1 cellular context compared by ENCODE assay signal in the genomic region with DNA sequence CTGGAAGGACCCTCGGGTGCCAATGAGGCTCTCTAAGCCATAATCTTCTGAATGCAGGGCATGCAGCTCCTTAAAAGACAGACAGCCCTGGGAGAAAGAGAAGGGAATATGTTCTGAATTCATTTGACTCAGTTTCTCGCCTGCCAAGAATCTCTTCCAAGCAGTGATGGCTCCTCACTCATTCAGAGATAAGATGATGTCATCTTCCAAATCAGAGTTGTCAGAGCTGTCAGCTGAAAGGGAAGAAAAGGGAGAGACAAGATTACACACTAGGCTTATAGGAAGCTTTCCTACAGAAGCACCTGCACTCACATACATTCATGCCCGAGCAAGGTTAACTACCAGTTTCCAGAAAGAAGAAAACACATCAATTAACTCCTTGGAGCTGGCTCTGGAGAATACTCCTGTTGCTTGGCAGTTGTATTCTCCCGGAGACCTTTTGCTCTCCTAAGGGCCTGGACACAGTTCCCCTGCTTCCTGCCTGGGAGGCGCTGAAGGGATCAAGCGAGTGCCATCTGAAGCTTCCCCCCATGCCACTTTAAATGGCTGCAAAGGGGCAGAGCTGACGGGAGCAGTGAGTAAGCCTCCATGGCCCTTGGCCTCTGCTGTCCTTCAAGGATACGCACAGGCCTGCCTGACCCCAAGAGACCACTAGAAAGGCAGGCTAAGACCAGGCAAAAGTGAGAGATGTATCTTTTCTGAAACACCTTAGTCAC.
TF ChIP-seq lines count a peak whose summit lies in the region.

No MANE protein-coding gene starts in this region.

TF ChIP-seq in GM23338, 12 proteins besides CTCF, POLR2A, EP300 and RAD21 (continued from another document):
- TF ChIP-seq, protein P1, sequence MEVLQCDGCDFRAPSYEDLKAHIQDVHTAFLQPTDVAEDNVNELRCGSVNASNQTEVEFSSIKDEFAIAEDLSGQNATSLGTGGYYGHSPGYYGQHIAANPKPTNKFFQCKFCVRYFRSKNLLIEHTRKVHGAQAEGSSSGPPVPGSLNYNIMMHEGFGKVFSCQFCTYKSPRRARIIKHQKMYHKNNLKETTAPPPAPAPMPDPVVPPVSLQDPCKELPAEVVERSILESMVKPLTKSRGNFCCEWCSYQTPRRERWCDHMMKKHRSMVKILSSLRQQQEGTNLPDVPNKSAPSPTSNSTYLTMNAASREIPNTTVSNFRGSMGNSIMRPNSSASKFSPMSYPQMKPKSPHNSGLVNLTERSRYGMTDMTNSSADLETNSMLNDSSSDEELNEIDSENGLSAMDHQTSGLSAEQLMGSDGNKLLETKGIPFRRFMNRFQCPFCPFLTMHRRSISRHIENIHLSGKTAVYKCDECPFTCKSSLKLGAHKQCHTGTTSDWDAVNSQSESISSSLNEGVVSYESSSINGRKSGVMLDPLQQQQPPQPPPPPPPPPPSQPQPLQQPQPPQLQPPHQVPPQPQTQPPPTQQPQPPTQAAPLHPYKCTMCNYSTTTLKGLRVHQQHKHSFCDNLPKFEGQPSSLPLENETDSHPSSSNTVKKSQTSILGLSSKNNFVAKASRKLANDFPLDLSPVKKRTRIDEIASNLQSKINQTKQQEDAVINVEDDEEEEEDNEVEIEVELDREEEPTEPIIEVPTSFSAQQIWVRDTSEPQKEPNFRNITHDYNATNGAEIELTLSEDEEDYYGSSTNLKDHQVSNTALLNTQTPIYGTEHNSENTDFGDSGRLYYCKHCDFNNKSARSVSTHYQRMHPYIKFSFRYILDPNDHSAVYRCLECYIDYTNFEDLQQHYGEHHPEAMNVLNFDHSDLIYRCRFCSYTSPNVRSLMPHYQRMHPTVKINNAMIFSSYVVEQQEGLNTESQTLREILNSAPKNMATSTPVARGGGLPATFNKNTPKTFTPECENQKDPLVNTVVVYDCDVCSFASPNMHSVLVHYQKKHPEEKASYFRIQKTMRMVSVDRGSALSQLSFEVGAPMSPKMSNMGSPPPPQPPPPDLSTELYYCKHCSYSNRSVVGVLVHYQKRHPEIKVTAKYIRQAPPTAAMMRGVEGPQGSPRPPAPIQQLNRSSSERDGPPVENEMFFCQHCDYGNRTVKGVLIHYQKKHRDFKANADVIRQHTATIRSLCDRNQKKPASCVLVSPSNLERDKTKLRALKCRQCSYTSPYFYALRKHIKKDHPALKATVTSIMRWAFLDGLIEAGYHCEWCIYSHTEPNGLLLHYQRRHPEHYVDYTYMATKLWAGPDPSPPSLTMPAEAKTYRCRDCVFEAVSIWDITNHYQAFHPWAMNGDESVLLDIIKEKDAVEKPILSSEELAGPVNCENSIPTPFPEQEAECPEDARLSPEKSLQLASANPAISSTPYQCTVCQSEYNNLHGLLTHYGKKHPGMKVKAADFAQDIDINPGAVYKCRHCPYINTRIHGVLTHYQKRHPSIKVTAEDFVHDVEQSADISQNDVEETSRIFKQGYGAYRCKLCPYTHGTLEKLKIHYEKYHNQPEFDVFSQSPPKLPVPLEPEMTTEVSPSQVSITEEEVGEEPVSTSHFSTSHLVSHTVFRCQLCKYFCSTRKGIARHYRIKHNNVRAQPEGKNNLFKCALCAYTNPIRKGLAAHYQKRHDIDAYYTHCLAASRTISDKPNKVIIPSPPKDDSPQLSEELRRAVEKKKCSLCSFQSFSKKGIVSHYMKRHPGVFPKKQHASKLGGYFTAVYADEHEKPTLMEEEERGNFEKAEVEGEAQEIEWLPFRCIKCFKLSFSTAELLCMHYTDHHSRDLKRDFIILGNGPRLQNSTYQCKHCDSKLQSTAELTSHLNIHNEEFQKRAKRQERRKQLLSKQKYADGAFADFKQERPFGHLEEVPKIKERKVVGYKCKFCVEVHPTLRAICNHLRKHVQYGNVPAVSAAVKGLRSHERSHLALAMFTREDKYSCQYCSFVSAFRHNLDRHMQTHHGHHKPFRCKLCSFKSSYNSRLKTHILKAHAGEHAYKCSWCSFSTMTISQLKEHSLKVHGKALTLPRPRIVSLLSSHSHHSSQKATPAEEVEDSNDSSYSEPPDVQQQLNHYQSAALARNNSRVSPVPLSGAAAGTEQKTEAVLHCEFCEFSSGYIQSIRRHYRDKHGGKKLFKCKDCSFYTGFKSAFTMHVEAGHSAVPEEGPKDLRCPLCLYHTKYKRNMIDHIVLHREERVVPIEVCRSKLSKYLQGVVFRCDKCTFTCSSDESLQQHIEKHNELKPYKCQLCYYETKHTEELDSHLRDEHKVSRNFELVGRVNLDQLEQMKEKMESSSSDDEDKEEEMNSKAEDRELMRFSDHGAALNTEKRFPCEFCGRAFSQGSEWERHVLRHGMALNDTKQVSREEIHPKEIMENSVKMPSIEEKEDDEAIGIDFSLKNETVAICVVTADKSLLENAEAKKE (CRISPR knock-in tag; IDR thresholded peaks at IDR 0.05), result no peak
- TF ChIP-seq, protein P2, sequence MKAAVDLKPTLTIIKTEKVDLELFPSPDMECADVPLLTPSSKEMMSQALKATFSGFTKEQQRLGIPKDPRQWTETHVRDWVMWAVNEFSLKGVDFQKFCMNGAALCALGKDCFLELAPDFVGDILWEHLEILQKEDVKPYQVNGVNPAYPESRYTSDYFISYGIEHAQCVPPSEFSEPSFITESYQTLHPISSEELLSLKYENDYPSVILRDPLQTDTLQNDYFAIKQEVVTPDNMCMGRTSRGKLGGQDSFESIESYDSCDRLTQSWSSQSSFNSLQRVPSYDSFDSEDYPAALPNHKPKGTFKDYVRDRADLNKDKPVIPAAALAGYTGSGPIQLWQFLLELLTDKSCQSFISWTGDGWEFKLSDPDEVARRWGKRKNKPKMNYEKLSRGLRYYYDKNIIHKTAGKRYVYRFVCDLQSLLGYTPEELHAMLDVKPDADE (IDR thresholded peaks at IDR 0.05), result no peak
- TF ChIP-seq ZNF331 (CRISPR knock-in tag; IDR thresholded peaks at IDR 0.05; ENCODE audit: low read depth) (no peak), EZH2phosphoT487 (IDR thresholded peaks at IDR 0.05; ENCODE audit: unreplicated experiment) (no peak), POLR2AphosphoS5 (IDR thresholded peaks at IDR 0.05; ENCODE audit: low read depth) (no peak), CREB1 (CRISPR knock-in tag; IDR thresholded peaks at IDR 0.05; ENCODE audit: low read depth) (no peak), JUNB (IDR thresholded peaks at IDR 0.05; ENCODE audit: unreplicated experiment) (no peak)
